25 cellular contexts compared by ENCODE assay signal in genomic region chr2:185338104-185338503, GRCh38.
"Had no signal": no experiment of that assay in that cellular context is flagged by ENCODE, and none has a peak within 500 bp of the region (broad histone marks: within the 10 kb centered on the region; RNA-seq: fewer than 3 reads in every experiment).

No MANE protein-coding gene starts in this region.

- DNase-seq: activated CD4-positive, alpha-beta memory T cell treated with anti-CD3 and anti-CD28 coated beads for 36 hours; activated CD4-positive, alpha-beta T cell treated with anti-CD3 and anti-CD28 coated beads, Interleukin-2, amount 10 ng/mL, durations not matched to agents 7 days and 5 days; activated CD4-positive, CD25-positive, alpha-beta regulatory T cell; activated gamma-delta T cell; activated naive CD4-positive, alpha-beta T cell treated with anti-CD3 and anti-CD28 coated beads for 36 hours; activated naive CD8-positive, alpha-beta T cell treated with anti-CD3 and anti-CD28 coated beads for 36 hours; activated T-cell treated with anti-CD3 and anti-CD28 coated beads for 4 hours; activated T-cell treated with anti-CD3 and anti-CD28 coated beads, Interleukin-2, amount 50 U/mL, for 48 hours; anterior cingulate cortex; IMR-90; KBM-7; NCI-H1092; NCI-H2081; NCI-H2227 treated with DMSO at 0.1 percent for 48 hours; NCI-H446 treated with DMSO at 0.1 percent for 48 hours; NCI-H524 treated with DMSO at 0.1 percent for 48 hours; NCI-H82; Right ventricle myocardium superior; RPMI8226; SJCRH30; SK-N-SH; T-helper 1 cell had no signal

- H3K4me3 Mint-ChIP-seq: activated CD4-positive, alpha-beta memory T cell treated with anti-CD3 and anti-CD28 coated beads for 36 hours; activated CD4-positive, alpha-beta T cell treated with anti-CD3 and anti-CD28 coated beads, Interleukin-2, amount 10 ng/mL, durations not matched to agents 7 days and 5 days; activated naive CD4-positive, alpha-beta T cell treated with anti-CD3 and anti-CD28 coated beads for 36 hours; activated naive CD8-positive, alpha-beta T cell treated with anti-CD3 and anti-CD28 coated beads for 36 hours; activated T-helper 17 cell treated with anti-CD3 and anti-CD28 coated beads, Interleukin-2, amount 50 U/mL, for 72 hours had no signal

- H3K27me3 Mint-ChIP-seq: activated CD4-positive, alpha-beta memory T cell treated with anti-CD3 and anti-CD28 coated beads for 36 hours; activated CD4-positive, alpha-beta T cell treated with anti-CD3 and anti-CD28 coated beads, Interleukin-2, amount 10 ng/mL, durations not matched to agents 7 days and 5 days; activated naive CD8-positive, alpha-beta T cell treated with anti-CD3 and anti-CD28 coated beads for 36 hours; activated T-helper 17 cell treated with anti-CD3 and anti-CD28 coated beads, Interleukin-2, amount 50 U/mL, for 72 hours had no signal

- H3K4me1 Mint-ChIP-seq: activated CD4-positive, alpha-beta T cell treated with anti-CD3 and anti-CD28 coated beads, Interleukin-2, amount 10 ng/mL, durations not matched to agents 7 days and 5 days; activated naive CD8-positive, alpha-beta T cell treated with anti-CD3 and anti-CD28 coated beads for 36 hours; activated T-helper 17 cell treated with anti-CD3 and anti-CD28 coated beads, Interleukin-2, amount 50 U/mL, for 72 hours had no signal

- H3K27me3 ChIP-seq: SJCRH30 had no signal

- H3K36me3 ChIP-seq: SJCRH30 had no signal

- H3K27ac Mint-ChIP-seq: activated CD4-positive, alpha-beta memory T cell treated with anti-CD3 and anti-CD28 coated beads for 36 hours; activated CD4-positive, alpha-beta T cell treated with anti-CD3 and anti-CD28 coated beads, Interleukin-2, amount 10 ng/mL, durations not matched to agents 7 days and 5 days; activated naive CD4-positive, alpha-beta T cell treated with anti-CD3 and anti-CD28 coated beads for 36 hours; activated naive CD8-positive, alpha-beta T cell treated with anti-CD3 and anti-CD28 coated beads for 36 hours; activated T-helper 17 cell treated with anti-CD3 and anti-CD28 coated beads, Interleukin-2, amount 50 U/mL, for 72 hours had no signal

- H3K4me1 ChIP-seq: SJCRH30 had no signal

- H3K27ac ChIP-seq: SJCRH30, VCaP had no signal

- H3K9me3 ChIP-seq: SJCRH30, SK-N-SH had no signal

- ATAC-seq: activated T-helper 17 cell treated with anti-CD3 and anti-CD28 coated beads, Interleukin-2, amount 50 U/mL, for 72 hours; Panc1 had no signal

- H3K4me3 ChIP-seq: SJCRH30 had no signal

- H3K36me3 Mint-ChIP-seq: activated CD4-positive, alpha-beta memory T cell treated with anti-CD3 and anti-CD28 coated beads for 36 hours; activated naive CD8-positive, alpha-beta T cell treated with anti-CD3 and anti-CD28 coated beads for 36 hours had no signal
